Comparison of ENCODE assay signal across 21 cellular contexts in the genomic region with DNA sequence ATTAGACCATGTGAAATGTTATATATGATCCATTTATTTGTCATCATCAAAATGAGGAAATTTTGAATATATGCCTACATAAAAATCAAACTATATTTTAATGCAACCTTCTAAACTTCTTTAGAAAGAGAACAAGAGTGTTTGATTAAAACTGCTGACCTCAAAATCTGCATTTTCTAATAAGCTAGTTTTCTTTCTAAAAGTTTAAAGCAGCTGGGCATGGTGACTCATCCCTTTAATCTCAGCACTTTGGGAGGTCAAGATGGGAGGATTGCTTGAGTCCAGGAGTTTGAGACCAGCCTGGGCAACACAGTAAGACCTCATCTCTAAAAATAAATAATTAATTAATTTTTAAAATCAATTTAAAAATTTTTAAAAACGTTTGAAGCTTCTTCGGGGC. TPM values are rescaled to one million over a fixed set of nuclear protein-coding genes. Genes with fewer than 3 reads are reported as not detected.
DNase-seq lines count a peak whose midpoint lies in the region; ATAC-seq and TF ChIP-seq lines count a peak whose summit lies in the region.
"Had no signal": no experiment of that assay in that cellular context is flagged by ENCODE, and none has a peak within 500 bp of the region (broad histone marks: within the 10 kb centered on the region; RNA-seq: fewer than 3 reads in every experiment).

No MANE protein-coding gene starts in this region.

- H3K36me3 Mint-ChIP-seq in activated naive CD8-positive, alpha-beta T cell treated with anti-CD3 and anti-CD28 coated beads, Interleukin-2, amount 10 ng/mL, durations not matched to agents 7 days and 5 days, result peaks cover 52% of the 10 kb centered on the region

- H3K4me3 ChIP-seq in uterus, result no peak overlapping the region

- DNase-seq in ELR (ENCODE audit: low read depth) (peak; percentile 10), LHCN-M2 (ENCODE audit: low read depth) (peak; percentile 32), myocyte (ENCODE audit: low read depth) (peak; percentile 7), uterus (no peak)
- DNase-seq in activated naive CD8-positive, alpha-beta T cell treated with anti-CD3 and anti-CD28 coated beads, Interleukin-2, amount 10 ng/mL, durations not matched to agents 7 days and 5 days, result no peak
- DNase-seq: BE2C; Calu3; CD4-positive, alpha-beta T cell; DMS79; H7; MM.1S; NCI-H1105 treated with DMSO at 0.1 percent for 48 hours; NCI-H1694 treated with DMSO at 0.1 percent for 48 hours; NCI-H446; NCI-H69; NK-92 treated with Interleukin-12 subunit alpha and Interleukin-12 subunit beta, amount 100 ng/mL, for 24 hours had no signal

- no peak overlapping the region for H3K4me3 Mint-ChIP-seq in activated naive CD8-positive, alpha-beta T cell treated with anti-CD3 and anti-CD28 coated beads, Interleukin-2, amount 10 ng/mL, durations not matched to agents 7 days and 5 days
- H3K4me3 Mint-ChIP-seq: CD4-positive, alpha-beta T cell had no signal

- H3K4me1 Mint-ChIP-seq in activated naive CD8-positive, alpha-beta T cell treated with anti-CD3 and anti-CD28 coated beads, Interleukin-2, amount 10 ng/mL, durations not matched to agents 7 days and 5 days, result peaks cover 62% of the 10 kb centered on the region

- peak overlapping the region; percentile 80 for H3K27ac Mint-ChIP-seq in activated naive CD8-positive, alpha-beta T cell treated with anti-CD3 and anti-CD28 coated beads, Interleukin-2, amount 10 ng/mL, durations not matched to agents 7 days and 5 days
- H3K27ac Mint-ChIP-seq: CD4-positive, alpha-beta T cell had no signal

- peaks cover 2% of the 10 kb centered on the region for H3K9me3 Mint-ChIP-seq in activated naive CD8-positive, alpha-beta T cell treated with anti-CD3 and anti-CD28 coated beads, Interleukin-2, amount 10 ng/mL, durations not matched to agents 7 days and 5 days
- H3K9me3 Mint-ChIP-seq: CD4-positive, alpha-beta T cell had no signal

- no peaks in the 10 kb centered on the region for H3K9me3 ChIP-seq in uterus
- H3K9me3 ChIP-seq: BE2C had no signal

- ATAC-seq in activated naive CD8-positive, alpha-beta T cell treated with anti-CD3 and anti-CD28 coated beads, Interleukin-2, amount 10 ng/mL, durations not matched to agents 7 days and 5 days (ENCODE audit: low read depth), result no peak
- ATAC-seq in HG02678 (IDR thresholded peaks at IDR 0.05; ENCODE audit: unreplicated experiment) (no peak), GM19463 (IDR thresholded peaks at IDR 0.05; ENCODE audit: unreplicated experiment) (no peak)
- ATAC-seq: HepG2 had no signal

- POLR2A ChIA-PET in activated naive CD8-positive, alpha-beta T cell treated with anti-CD3 and anti-CD28 coated beads, Interleukin-2, amount 10 ng/mL, durations not matched to agents 7 days and 5 days (lab: Charles Lee), result interaction anchor here (1.3 to 6.2 kb wide), 4 partner anchors 14 to 34 kb away, joined by 3 to 85 read pairs (median 11); partner anchors contain the start of gene GNPTAB

- no peaks in the 10 kb centered on the region for H3K4me1 ChIP-seq in uterus
- H3K4me1 ChIP-seq: BE2C had no signal

- no peak for TF ChIP-seq CTCF in uterus (IDR thresholded peaks at IDR 0.05)

- H3K27me3 ChIP-seq in uterus, result no peaks in the 10 kb centered on the region
- H3K27me3 ChIP-seq: BE2C had no signal

- TF ChIP-seq POLR2A in uterus (IDR thresholded peaks at IDR 0.05), result no peak

- no peak overlapping the region for H3K27ac ChIP-seq in uterus
- H3K27ac ChIP-seq: KMS-11, RWPE1 had no signal

- intact Hi-C loops in uterus (cut with DNase I; ENCODE audit: low total_unique reads), result no loop called here

- H3K36me3 ChIP-seq in uterus, result no peaks in the 10 kb centered on the region
- H3K36me3 ChIP-seq: BE2C had no signal

- H3K27me3 Mint-ChIP-seq in activated naive CD8-positive, alpha-beta T cell treated with anti-CD3 and anti-CD28 coated beads, Interleukin-2, amount 10 ng/mL, durations not matched to agents 7 days and 5 days, result no peaks in the 10 kb centered on the region
- H3K27me3 Mint-ChIP-seq: CD4-positive, alpha-beta T cell had no signal

RNA-seq across cellular contexts. Expression of gene GNPTAB, which starts 36.2 kb away (rescaled TPM):
- total RNA-seq in LHCN-M2 (2014; rRNA removed), result 16.5 and 18.0 TPM in 2 replicates
- 7.3 TPM for polyA plus RNA-seq in LHCN-M2 (2012)
- 10 to 100 TPM; 89.5 to 91.1 TPM for total RNA-seq in activated naive CD8-positive, alpha-beta T cell treated with anti-CD3 and anti-CD28 coated beads, Interleukin-2, amount 10 ng/mL, durations not matched to agents 7 days and 5 days
- total RNA-seq in myocyte, result 17.7 and 33.5 TPM in 2 replicates
- polyA plus RNA-seq in myocyte (2012), result 17.5 TPM
- 10 to 100 TPM in 3 of 4 donors, 1 to 10 TPM in 1; 3.8 to 38.7 (median 26.1) TPM for total RNA-seq in uterus

RNA-seq across cellular contexts. Expression of gene SYCP3, which starts 55.3 kb away (rescaled TPM):
- total RNA-seq in LHCN-M2 (2014; rRNA removed) (0.34 TPM in 1 of 2 replicates, not detected in the other), myocyte (0.05 and 0.21 TPM in 2 replicates), uterus (under 1 TPM in 1 of 4 donors, not detected in 3; 0.14 TPM)
- 0.05 TPM for polyA plus RNA-seq in LHCN-M2 (2012)
- total RNA-seq in activated naive CD8-positive, alpha-beta T cell treated with anti-CD3 and anti-CD28 coated beads, Interleukin-2, amount 10 ng/mL, durations not matched to agents 7 days and 5 days, result 1 to 10 TPM in 1 of 2 experiments, under 1 TPM in 1; 0.94 to 1.1 TPM
- polyA plus RNA-seq in myocyte (2012), result 0.43 TPM
- total RNA-seq: H7, HepG2 had no signal
- polyA plus RNA-seq: HepG2 had no signal

Comparison
In these comparisons a context has a peak if more than half of its experiments do, and no peak if none do; other contexts are left out.
1. DNase-seq: peak in ELR (single experiment), LHCN-M2 (single experiment) and myocyte (single experiment); none in activated naive CD8-positive, alpha-beta T cell treated with anti-CD3 and anti-CD28 coated beads, Interleukin-2, amount 10 ng/mL, durations not matched to agents 7 days and 5 days (single experiment) and uterus (0 of 2).